1 cellular context compared by ENCODE assay signal in the genomic region with DNA sequence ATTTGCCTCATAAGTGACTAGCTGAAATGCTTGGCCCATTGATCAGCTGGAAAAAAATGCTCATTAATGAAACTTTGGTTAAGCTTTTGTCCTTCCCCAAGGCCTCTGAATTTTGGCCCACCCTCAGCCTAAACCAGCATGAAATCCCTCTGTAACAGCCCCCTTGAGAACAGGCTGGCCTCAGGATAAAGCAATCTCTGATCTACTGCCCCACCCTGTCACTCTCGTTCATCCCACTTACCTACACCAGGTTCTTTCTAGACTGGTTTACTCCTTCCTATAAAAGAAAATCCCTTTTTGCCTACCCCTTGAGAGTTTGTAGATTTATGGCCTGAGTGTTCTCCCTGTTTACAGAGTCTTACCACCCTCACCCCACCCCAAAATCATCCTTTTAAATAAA.
TF ChIP-seq lines count a peak whose summit lies in the region.

No MANE protein-coding gene starts in this region.

TF ChIP-seq in H1, 55 proteins besides CTCF, POLR2A, EP300 and RAD21:
- TF ChIP-seq RNF2 (IDR thresholded peaks at IDR 0.05; ENCODE audit: borderline replicate concordance, low read depth, low read length, missing control alignments, poor library complexity, severe bottlenecking) (no peak), HDAC6 (IDR thresholded peaks at IDR 0.05; ENCODE audit: low read depth, low read length) (no peak), NRF1 (IDR thresholded peaks at IDR 0.05; ENCODE audit: low read depth, low read length) (no peak), SRF (IDR thresholded peaks at IDR 0.05; ENCODE audit: low read depth, low read length) (no peak), GABPA (IDR thresholded peaks at IDR 0.05; ENCODE audit: borderline replicate concordance, insufficient read depth, low read length) (no peak), SAP30 (IDR thresholded peaks at IDR 0.05; ENCODE audit: insufficient read depth, insufficient replicate concordance, low read length) (no peak), GTF2F1 (IDR thresholded peaks at IDR 0.05; ENCODE audit: borderline replicate concordance, low read depth, low read length) (no peak), POU5F1 (IDR thresholded peaks at IDR 0.05; ENCODE audit: low read depth, low read length) (no peak), BACH1 (IDR thresholded peaks at IDR 0.05; ENCODE audit: low read length) (no peak), BRCA1 (IDR thresholded peaks at IDR 0.05; ENCODE audit: low read depth, low read length) (no peak), FOSL1 (IDR thresholded peaks at IDR 0.05; ENCODE audit: insufficient read depth, low read depth, low read length) (no peak), CHD1 (IDR thresholded peaks at IDR 0.05; ENCODE audit: low read depth, low read length) (no peak)
- TF ChIP-seq, protein P1, sequence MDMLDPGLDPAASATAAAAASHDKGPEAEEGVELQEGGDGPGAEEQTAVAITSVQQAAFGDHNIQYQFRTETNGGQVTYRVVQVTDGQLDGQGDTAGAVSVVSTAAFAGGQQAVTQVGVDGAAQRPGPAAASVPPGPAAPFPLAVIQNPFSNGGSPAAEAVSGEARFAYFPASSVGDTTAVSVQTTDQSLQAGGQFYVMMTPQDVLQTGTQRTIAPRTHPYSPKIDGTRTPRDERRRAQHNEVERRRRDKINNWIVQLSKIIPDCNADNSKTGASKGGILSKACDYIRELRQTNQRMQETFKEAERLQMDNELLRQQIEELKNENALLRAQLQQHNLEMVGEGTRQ (IDR thresholded peaks at IDR 0.05; ENCODE audit: low read length), result no peak
